1 cellular context compared by ENCODE assay signal in genomic region chr6:40710626-40711354, GRCh38.
TF ChIP-seq lines count a peak whose summit lies in the region.

No MANE protein-coding gene starts in this region.

TF ChIP-seq in SK-N-SH, 30 proteins besides CTCF, POLR2A, EP300 and RAD21 (continued from another document):
- TF ChIP-seq, protein P1, sequence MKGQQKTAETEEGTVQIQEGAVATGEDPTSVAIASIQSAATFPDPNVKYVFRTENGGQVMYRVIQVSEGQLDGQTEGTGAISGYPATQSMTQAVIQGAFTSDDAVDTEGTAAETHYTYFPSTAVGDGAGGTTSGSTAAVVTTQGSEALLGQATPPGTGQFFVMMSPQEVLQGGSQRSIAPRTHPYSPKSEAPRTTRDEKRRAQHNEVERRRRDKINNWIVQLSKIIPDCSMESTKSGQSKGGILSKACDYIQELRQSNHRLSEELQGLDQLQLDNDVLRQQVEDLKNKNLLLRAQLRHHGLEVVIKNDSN (IDR thresholded peaks at IDR 0.05; ENCODE audit: borderline replicate concordance, low read depth): no peak
- TF ChIP-seq FOSL2 (IDR thresholded peaks at IDR 0.05; ENCODE audit: borderline replicate concordance, low read depth) (no peak), YY1 (IDR thresholded peaks at IDR 0.05; ENCODE audit: low read depth) (no peak), TCF12 (IDR thresholded peaks at IDR 0.05) (no peak), ZBTB33 (IDR thresholded peaks at IDR 0.05; ENCODE audit: borderline replicate concordance, low read depth) (no peak), ELF1 (IDR thresholded peaks at IDR 0.05) (no peak)
- TF ChIP-seq, protein P2, sequence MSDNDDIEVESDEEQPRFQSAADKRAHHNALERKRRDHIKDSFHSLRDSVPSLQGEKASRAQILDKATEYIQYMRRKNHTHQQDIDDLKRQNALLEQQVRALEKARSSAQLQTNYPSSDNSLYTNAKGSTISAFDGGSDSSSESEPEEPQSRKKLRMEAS (IDR thresholded peaks at IDR 0.05; ENCODE audit: low read depth): no peak
